Comparison of ENCODE assay signal across 9 cellular contexts in the genomic region with DNA sequence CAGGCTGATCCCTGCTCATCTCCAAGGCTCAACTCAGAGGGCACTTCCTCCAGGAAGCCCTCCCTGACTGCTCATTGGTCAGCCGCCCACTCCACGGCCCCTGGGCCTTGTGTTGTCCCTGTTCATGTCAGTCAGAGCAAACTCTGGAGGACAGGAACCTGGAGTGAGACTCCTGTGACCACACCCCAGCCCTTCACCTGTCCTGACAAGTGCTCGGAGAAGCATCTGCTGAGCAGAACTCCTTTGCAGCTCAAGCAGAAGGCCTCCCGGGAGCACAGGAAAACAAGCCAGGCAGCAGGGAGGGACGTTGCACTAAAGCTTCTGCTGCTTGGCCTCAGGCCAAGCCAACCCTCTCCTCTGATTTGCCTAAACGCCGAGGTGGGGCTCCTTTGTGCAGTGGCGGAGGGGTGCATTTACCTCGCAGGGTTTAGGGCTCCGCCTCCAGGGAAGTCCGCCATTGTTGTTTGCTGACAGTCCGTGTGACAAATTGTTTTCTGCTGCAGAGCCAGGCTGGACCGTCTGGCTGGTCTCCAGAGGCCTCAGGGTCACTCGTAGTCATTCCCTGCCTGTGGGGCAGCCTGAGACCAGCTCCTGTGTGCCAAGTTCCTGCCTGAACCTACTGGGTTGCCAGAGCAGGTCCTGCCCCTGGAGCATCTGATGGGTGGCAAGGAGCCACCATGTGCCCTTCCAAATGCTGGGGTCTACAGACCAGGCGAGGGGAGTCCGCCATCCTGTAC.
A peak's percentile ranks its signal among the peaks of the same experiment; 100 is the strongest.
DNase-seq lines count a peak whose midpoint lies in the region; TF ChIP-seq lines count a peak whose summit lies in the region.
"Had no signal": no experiment of that assay in that cellular context is flagged by ENCODE, and none has a peak within 500 bp of the region (broad histone marks: within the 10 kb centered on the region; RNA-seq: fewer than 3 reads in every experiment).

No MANE protein-coding gene starts in this region.

- TF ChIP-seq CTCF in mesothelial cell of epicardium (IDR thresholded peaks at IDR 0.05; ENCODE audit: unreplicated experiment), result no peak

- peak overlapping the region; percentile 34 for H3K27ac Mint-ChIP-seq in mesothelial cell of epicardium

- peak; percentile 85 for DNase-seq in DMS79 treated with DMSO at 0.1 percent for 48 hours (lab: John Stamatoyannopoulos, UW)
- DNase-seq in NCI-H1436 (lab: John Stamatoyannopoulos, UW), result peak; percentile 86
- DNase-seq in SHP77 (lab: John Stamatoyannopoulos, UW), result peak; percentile 85 to 91
- DNase-seq in mesothelial cell of epicardium (ENCODE audit: low spot score in 2 of 2, unreplicated experiment in 2 of 2), result no peak
- no peak for DNase-seq in KG1 (lab: John Stamatoyannopoulos, UW)
- DNase-seq in kidney glomerular epithelial cell (lab: John Stamatoyannopoulos, UW), result no peak
- no peak for DNase-seq in AG20443 (ENCODE audit: low spot score)
- no peak for DNase-seq in activated T-cell treated with anti-CD3 and anti-CD28 coated beads for 4 hours

- H3K27me3 Mint-ChIP-seq in mesothelial cell of epicardium (ENCODE audit: low read depth), result peaks cover 32% of the 10 kb centered on the region

- peaks cover 11% of the 10 kb centered on the region for H3K4me1 Mint-ChIP-seq in mesothelial cell of epicardium
- H3K4me1 Mint-ChIP-seq: IgD-negative memory B cell had no signal

- no peaks in the 10 kb centered on the region for H3K9me3 Mint-ChIP-seq in mesothelial cell of epicardium

- no peak overlapping the region for H3K4me3 Mint-ChIP-seq in mesothelial cell of epicardium
- H3K4me3 Mint-ChIP-seq: IgD-negative memory B cell had no signal

- no peaks in the 10 kb centered on the region for H3K36me3 Mint-ChIP-seq in mesothelial cell of epicardium

Comparison
In these comparisons a context has a peak if more than half of its experiments do, and no peak if none do; other contexts are left out.
1. DNase-seq: peak in DMS79 treated with DMSO at 0.1 percent for 48 hours (single experiment), NCI-H1436 (single experiment) and SHP77 (2 of 2); none in mesothelial cell of epicardium (0 of 2), KG1 (single experiment), kidney glomerular epithelial cell (single experiment), AG20443 (single experiment) and activated T-cell treated with anti-CD3 and anti-CD28 coated beads for 4 hours (single experiment).